ENCODE assay signal across 8 cellular contexts in genomic region chr14:100213956-100214767, GRCh38. TPM values are rescaled to one million over a fixed set of nuclear protein-coding genes. Genes with fewer than 3 reads are reported as not detected.
DNase-seq lines count a peak whose midpoint lies in the region; ATAC-seq and TF ChIP-seq lines count a peak whose summit lies in the region.

No MANE protein-coding gene starts in this region.

- H3K27me3 ChIP-seq in lung (ENCODE audit: control insufficient read depth, insufficient read depth): no peaks in the 10 kb centered on the region

- DNase-seq in NCI-H526 treated with DMSO at 0.1 percent for 48 hours (lab: John Stamatoyannopoulos, UW) (peak; percentile 87), ecto neural progenitor cell (ENCODE audit: low spot score) (peak; percentile 90), lung (ENCODE audit: low spot score) (peak; percentile 91)
- DNase-seq in activated CD4-positive, alpha-beta T cell treated with anti-CD3 and anti-CD28 coated beads, Interleukin-2, amount 50 U/mL, for 4 hours: peak; percentile 89 to 90
- DNase-seq in stimulated activated CD4-positive, alpha-beta T cell treated with anti-CD3 and anti-CD28 coated beads, TNF-alpha, amount 100 ng/mL, for 48 hours (ENCODE audit: low read depth in 3 of 3): peak; percentile 85 to 98 (median 86)

- no peaks in the 10 kb centered on the region for H3K4me1 ChIP-seq in lung (ENCODE audit: control insufficient read depth in 2 of 2, insufficient read depth in 2 of 2, low read length in 2 of 2)

- WGBS in lung, 2 donors: 1 to 2% methylated on average over 74 to 90 of the region's 90 CpGs

- TF ChIP-seq CTCF in C4-2B (conservative IDR thresholded peaks at IDR 0.05) (no peak), lung (IDR thresholded peaks at IDR 0.05; ENCODE audit: control extremely low read depth, extremely low read depth) (no peak)

- H3K9me3 ChIP-seq in lung (ENCODE audit: control insufficient read depth in 2 of 2, insufficient read depth in 1 of 2, low read length in 1 of 2): no peaks in the 10 kb centered on the region

- peak overlapping the region; percentile 87 for H3K4me3 ChIP-seq in lung

- H3K27ac ChIP-seq in C4-2B: peak overlapping the region; percentile 96
- H3K27ac ChIP-seq in lung (ENCODE audit: low read depth in 1 of 2, low read length in 1 of 2): peak overlapping the region; percentile 93 to 99

- ATAC-seq in GM19395 (IDR thresholded peaks at IDR 0.05; ENCODE audit: unreplicated experiment) (peak; percentile 92), HG03520 (IDR thresholded peaks at IDR 0.05; ENCODE audit: unreplicated experiment) (peak; percentile 92), lung (ENCODE audit: insufficient read depth, low FRiP score) (peak; percentile 99)

- H3K36me3 ChIP-seq in lung (ENCODE audit: control insufficient read depth in 2 of 2, insufficient read depth in 2 of 2, low read length in 2 of 2): no peaks in the 10 kb centered on the region

RNA-seq across cellular contexts. Expression of gene YY1, which starts 24.8 kb away (rescaled TPM):
- total RNA-seq in lung: 10 to 100 TPM; 42.1 to 62.9 TPM
- 10 to 100 TPM; 22.9 to 27.0 TPM for polyA plus RNA-seq in lung

RNA-seq across cellular contexts. Expression of gene DEGS2, which starts 54.7 kb away (rescaled TPM):
- 1 to 10 TPM; 5.2 to 7.4 TPM for total RNA-seq in lung
- polyA plus RNA-seq in lung: 1 to 10 TPM; 3.6 to 6.2 TPM

Comparison
In these comparisons a context has a peak if more than half of its experiments do, and no peak if none do; other contexts are left out.
1. Peak in every context shown above with its lines: DNase-seq, ATAC-seq, H3K4me3 ChIP-seq and H3K27ac ChIP-seq.